ENCODE assay signal across 15 cellular contexts in genomic region chr3:185361920-185362319, GRCh38. TPM values are rescaled to one million over a fixed set of nuclear protein-coding genes. Genes with fewer than 3 reads are reported as not detected.
A peak's percentile ranks its signal among the peaks of the same experiment; 100 is the strongest.
DNase-seq lines count a peak whose midpoint lies in the region; ATAC-seq and TF ChIP-seq lines count a peak whose summit lies in the region.
"Had no signal": no experiment of that assay in that cellular context is flagged by ENCODE, and none has a peak within 500 bp of the region (broad histone marks: within the 10 kb centered on the region; RNA-seq: fewer than 3 reads in every experiment).

No MANE protein-coding gene starts in this region.

- ATAC-seq in HG03196 (IDR thresholded peaks at IDR 0.05; ENCODE audit: unreplicated experiment) (no peak), HG03469 (IDR thresholded peaks at IDR 0.05; ENCODE audit: unreplicated experiment) (no peak)
- no peak for ATAC-seq in activated CD8-positive, alpha-beta T cell treated with anti-CD3 and anti-CD28 coated beads, Interleukin-2, amount 10 ng/mL, durations not matched to agents 7 days and 5 days

- no peaks in the 10 kb centered on the region for H3K27me3 ChIP-seq in adipocyte (replicated peaks; ENCODE audit: control insufficient read depth, insufficient read depth, low read length)

- peaks cover 40% of the 10 kb centered on the region for H3K27me3 Mint-ChIP-seq in activated CD8-positive, alpha-beta T cell treated with anti-CD3 and anti-CD28 coated beads, Interleukin-2, amount 10 ng/mL, durations not matched to agents 7 days and 5 days (ENCODE audit: low read depth)

- H3K4me3 ChIP-seq in adipocyte (ENCODE audit: low read length) (peak overlapping the region; percentile 83), foreskin fibroblast (ENCODE audit: low read depth in 1 of 2, low read length in 2 of 2) (no peak overlapping the region)
- H3K4me3 ChIP-seq: MG63 had no signal

- DNase-seq in HCEC 1CT: peak; percentile 81
- peak; percentile 69 for DNase-seq in adipocyte (ENCODE audit: low read depth)
- DNase-seq in foreskin fibroblast: peak; percentile 65 to 77
- peak; percentile 65 for DNase-seq in stromal cell of bone marrow (ENCODE audit: low read depth)
- DNase-seq in activated CD8-positive, alpha-beta T cell treated with anti-CD3 and anti-CD28 coated beads, Interleukin-2, amount 10 ng/mL, durations not matched to agents 7 days and 5 days: no peak
- DNase-seq: activated CD4-positive, alpha-beta T cell treated with anti-CD3 and anti-CD28 coated beads, Interleukin-2, amount 50 U/mL, for 4 hours; amniotic stem cell; MG63; NCI-H2029 treated with DMSO at 0.1 percent for 48 hours; NCI-H526; stimulated activated CD4-positive, alpha-beta T cell treated with anti-CD3 and anti-CD28 coated beads, Interleukin-12 subunit alpha, Interleukin-12 subunit beta, amount 100 ng/mL, for 4 hours had no signal

- POLR2A ChIA-PET in activated CD8-positive, alpha-beta T cell treated with anti-CD3 and anti-CD28 coated beads, Interleukin-2, amount 10 ng/mL, durations not matched to agents 7 days and 5 days (lab: Charles Lee): no interaction called here

- H3K4me1 Mint-ChIP-seq in activated CD8-positive, alpha-beta T cell treated with anti-CD3 and anti-CD28 coated beads, Interleukin-2, amount 10 ng/mL, durations not matched to agents 7 days and 5 days (ENCODE audit: low read depth): peaks cover 10% of the 10 kb centered on the region

- H3K36me3 Mint-ChIP-seq in activated CD8-positive, alpha-beta T cell treated with anti-CD3 and anti-CD28 coated beads, Interleukin-2, amount 10 ng/mL, durations not matched to agents 7 days and 5 days (ENCODE audit: low read depth): no peaks in the 10 kb centered on the region

- no peak for TF ChIP-seq CTCF in foreskin fibroblast (IDR thresholded peaks at IDR 0.05; ENCODE audit: low read depth, low read length)

- peak overlapping the region; percentile 40 for H3K9ac ChIP-seq in adipocyte (ENCODE audit: low read length)
- H3K9ac ChIP-seq: parathyroid adenoma had no signal

- H3K9me3 Mint-ChIP-seq in activated CD8-positive, alpha-beta T cell treated with anti-CD3 and anti-CD28 coated beads, Interleukin-2, amount 10 ng/mL, durations not matched to agents 7 days and 5 days (ENCODE audit: insufficient read depth): no peaks in the 10 kb centered on the region
- H3K9me3 Mint-ChIP-seq: stimulated activated naive CD8-positive, alpha-beta T cell treated with anti-CD3 and anti-CD28 coated beads, Interleukin-15, Interleukin-2, amounts not matched to agents 100 ng/mL and 50 ng/mL, for 24 hours had no signal

- no peak overlapping the region for H3K27ac Mint-ChIP-seq in activated CD8-positive, alpha-beta T cell treated with anti-CD3 and anti-CD28 coated beads, Interleukin-2, amount 10 ng/mL, durations not matched to agents 7 days and 5 days
- H3K27ac Mint-ChIP-seq: stimulated activated naive CD8-positive, alpha-beta T cell treated with anti-CD3 and anti-CD28 coated beads, Interleukin-15, Interleukin-2, amounts not matched to agents 100 ng/mL and 50 ng/mL, for 24 hours had no signal

- no peak overlapping the region for H3K4me3 Mint-ChIP-seq in activated CD8-positive, alpha-beta T cell treated with anti-CD3 and anti-CD28 coated beads, Interleukin-2, amount 10 ng/mL, durations not matched to agents 7 days and 5 days

- peaks cover 27% of the 10 kb centered on the region for H3K4me1 ChIP-seq in adipocyte (ENCODE audit: control insufficient read depth, insufficient read depth, low read length)

- CTCF ChIA-PET in activated CD8-positive, alpha-beta T cell treated with anti-CD3 and anti-CD28 coated beads, Interleukin-2, amount 10 ng/mL, durations not matched to agents 7 days and 5 days (lab: Charles Lee): interaction anchor here (1.1 kb wide), 1 partner anchor 213 kb away, joined by 3 read pairs; no protein-coding TSS in a partner anchor

- no peaks in the 10 kb centered on the region for H3K36me3 ChIP-seq in adipocyte (ENCODE audit: control insufficient read depth, insufficient read depth, low read length, severe bottlenecking)
- H3K36me3 ChIP-seq: MG63 had no signal

- no peaks in the 10 kb centered on the region for H3K9me3 ChIP-seq in adipocyte (ENCODE audit: control insufficient read depth, low read length)
- H3K9me3 ChIP-seq: MG63 had no signal

RNA-seq across cellular contexts. Expression of gene MAP3K13, which starts 1.0 kb away (rescaled TPM):
- total RNA-seq in activated CD8-positive, alpha-beta T cell treated with anti-CD3 and anti-CD28 coated beads, Interleukin-2, amount 10 ng/mL, durations not matched to agents 7 days and 5 days: 10 to 100 TPM; 10.6 to 12.4 TPM
